ENCODE assay signal across 8 cellular contexts in genomic region chr7:108142180-108142579, GRCh38. TPM values are rescaled to one million over a fixed set of nuclear protein-coding genes. Genes with fewer than 3 reads are reported as not detected.
"Had no signal": no experiment of that assay in that cellular context is flagged by ENCODE, and none has a peak within 500 bp of the region (broad histone marks: within the 10 kb centered on the region; RNA-seq: fewer than 3 reads in every experiment).

No MANE protein-coding gene starts in this region.

- H3K4me3 Mint-ChIP-seq: GM23338, H9 had no signal

- H3K4me2 ChIP-seq: GM23338 had no signal

- H2AFZ ChIP-seq: GM23338 had no signal

- H3K9me3 Mint-ChIP-seq: GM23338 had no signal

- FAIRE-seq: H1, H54, HTR-8/SVneo had no signal

- DNase-seq: H9, HCEC 1CT, IMR-90 had no signal

- H3K27ac Mint-ChIP-seq: GM23338, H9 had no signal

- ATAC-seq: GM23338 had no signal

- H3K4me3 ChIP-seq: GM23338 had no signal

RNA-seq across cellular contexts. Expression of gene LAMB4, which starts 12.0 kb away (rescaled TPM):
- total RNA-seq: GM23338, H1, H9, HT-29 had no signal
- polyA plus RNA-seq: GM23338, H1 had no signal
